ENCODE assay signal across 6 cellular contexts in the genomic region with DNA sequence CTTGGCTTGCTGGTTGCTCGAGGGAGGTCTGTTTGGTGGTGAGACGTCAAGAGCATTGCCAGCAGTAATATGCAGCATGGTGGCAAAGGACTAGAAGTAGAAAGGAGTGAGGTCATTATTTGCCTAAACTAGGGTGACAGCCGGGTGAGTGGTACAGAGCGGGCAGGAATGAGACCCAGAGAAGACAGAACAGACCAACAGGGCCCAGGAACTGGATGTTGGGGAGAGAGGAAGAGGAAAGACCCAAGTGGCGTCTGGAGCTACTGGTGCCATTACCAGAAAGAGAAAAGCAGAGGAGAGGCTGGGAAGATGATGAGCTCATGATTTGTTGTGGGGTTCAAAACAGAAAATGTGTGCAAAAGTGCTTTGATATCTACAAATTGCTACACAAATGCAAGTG.
"Had no signal": no experiment of that assay in that cellular context is flagged by ENCODE, and none has a peak within 500 bp of the region (broad histone marks: within the 10 kb centered on the region; RNA-seq: fewer than 3 reads in every experiment).

No MANE protein-coding gene starts in this region.

- H3K4me2 ChIP-seq: GM23338 had no signal

- DNase-seq: H9, HCEC 1CT, HFFc6, IMR-90 had no signal

- H3K4me3 ChIP-seq: GM23338, K562 had no signal

- H3K4me3 Mint-ChIP-seq: GM23338, H9, HFFc6 had no signal

- ATAC-seq: GM23338, K562 had no signal

- H2AFZ ChIP-seq: GM23338 had no signal

- H3K9me3 Mint-ChIP-seq: GM23338, H9, HFFc6 had no signal

- H3K27ac Mint-ChIP-seq: GM23338, H9, HFFc6 had no signal
